In genomic region chr3:69770976-69771634, GRCh38 we compare ENCODE assay signal across 18 cellular contexts. TPM values are rescaled to one million over a fixed set of nuclear protein-coding genes. Genes with fewer than 3 reads are reported as not detected.
DNase-seq lines count a peak whose midpoint lies in the region; ATAC-seq and TF ChIP-seq lines count a peak whose summit lies in the region.
"Had no signal": no experiment of that assay in that cellular context is flagged by ENCODE, and none has a peak within 500 bp of the region (broad histone marks: within the 10 kb centered on the region; RNA-seq: fewer than 3 reads in every experiment).

No MANE protein-coding gene starts in this region.

- H3K4me1 ChIP-seq in Caco-2: peaks cover 34% of the 10 kb centered on the region

- CTCF ChIA-PET in Caco-2 (lab: Charles Lee): no interaction called here
- CTCF ChIA-PET in activated naive CD4-positive, alpha-beta T cell treated with anti-CD3 and anti-CD28 coated beads for 36 hours (lab: Charles Lee): no interaction called here

- H3K4me3 ChIP-seq in Caco-2 (ENCODE audit: low read depth, low read length): no peak overlapping the region
- H3K4me3 ChIP-seq: transverse colon had no signal

- no peak for TF ChIP-seq RAD21 in Ishikawa (IDR thresholded peaks at IDR 0.05; ENCODE audit: low read depth)

- intact Hi-C loops in Caco-2 (cut with micrococcal nuclease; ENCODE audit: unreplicated experiment): loop anchor here (1.0 kb wide), 1 partner anchor 9 kb away; no protein-coding TSS in a partner anchor
- intact Hi-C loops in activated naive CD4-positive, alpha-beta T cell treated with anti-CD3 and anti-CD28 coated beads for 36 hours (cut with micrococcal nuclease): no loop called here

- no peaks in the 10 kb centered on the region for H3K9me3 Mint-ChIP-seq in Caco-2 (ENCODE audit: unreplicated experiment)
- peaks cover 2% of the 10 kb centered on the region for H3K9me3 Mint-ChIP-seq in activated naive CD4-positive, alpha-beta T cell treated with anti-CD3 and anti-CD28 coated beads for 36 hours
- H3K9me3 Mint-ChIP-seq: activated CD4-positive, alpha-beta T cell treated with anti-CD3 and anti-CD28 coated beads, Interleukin-2, amount 10 ng/mL, durations not matched to agents 24 days and 14 days; activated naive CD8-positive, alpha-beta T cell treated with anti-CD3 and anti-CD28 coated beads, Interleukin-2, amount 10 ng/mL, durations not matched to agents 7 days and 5 days had no signal

- no TSS peak for BruUV-seq in Caco-2 (replicated peaks; lab: Mats Ljungman, UMichigan)

- ATAC-seq in GM21367 (IDR thresholded peaks at IDR 0.05; ENCODE audit: unreplicated experiment): no peak
- ATAC-seq: esophagus mucosa had no signal

- H3K27ac Mint-ChIP-seq in Caco-2 (ENCODE audit: unreplicated experiment): peak overlapping the region; percentile 65
- H3K27ac Mint-ChIP-seq in activated naive CD4-positive, alpha-beta T cell treated with anti-CD3 and anti-CD28 coated beads for 36 hours: no peak overlapping the region
- H3K27ac Mint-ChIP-seq: activated CD4-positive, alpha-beta T cell treated with anti-CD3 and anti-CD28 coated beads, Interleukin-2, amount 10 ng/mL, durations not matched to agents 24 days and 14 days; activated naive CD8-positive, alpha-beta T cell treated with anti-CD3 and anti-CD28 coated beads, Interleukin-2, amount 10 ng/mL, durations not matched to agents 7 days and 5 days had no signal

- POLR2A ChIA-PET in Caco-2 (lab: Charles Lee): no interaction called here

- no peaks in the 10 kb centered on the region for H3K27me3 ChIP-seq in Caco-2 (replicated peaks; ENCODE audit: control insufficient read depth, insufficient read depth, low read length)
- H3K27me3 ChIP-seq: transverse colon had no signal

- DNase-seq in Caco-2: no peak
- peak; percentile 69 for DNase-seq in dermis blood vessel endothelial cell
- DNase-seq in lung microvascular endothelial cell (ENCODE audit: low read depth in 2 of 2): peak; percentile 18 to 41
- no peak for DNase-seq in cerebellar nuclear complex (lab: John Stamatoyannopoulos, UW)
- DNase-seq in caudate nucleus (lab: John Stamatoyannopoulos, UW): no peak
- DNase-seq in activated naive CD4-positive, alpha-beta T cell treated with anti-CD3 and anti-CD28 coated beads for 36 hours: no peak
- DNase-seq: activated CD4-positive, alpha-beta T cell treated with anti-CD3 and anti-CD28 coated beads, Interleukin-2, amount 10 ng/mL, durations not matched to agents 24 days and 14 days; activated naive CD8-positive, alpha-beta T cell treated with anti-CD3 and anti-CD28 coated beads, Interleukin-2, amount 10 ng/mL, durations not matched to agents 7 days and 5 days; activated T-cell treated with anti-CD3 and anti-CD28 coated beads, Interleukin-2, amount 50 U/mL, for 1 hour; NCI-H526; stimulated activated CD4-positive, alpha-beta T cell treated with anti-CD3 and anti-CD28 coated beads, Interleukin-1b, Interleukin-23, amount 100 ng/mL, for 48 hours; stimulated activated CD8-positive, alpha-beta memory T cell treated with anti-CD3 and anti-CD28 coated beads, Interleukin-4, amount 100 ng/mL, for 48 hours; transverse colon had no signal

- TF ChIP-seq EP300 in Ishikawa (IDR thresholded peaks at IDR 0.05; ENCODE audit: borderline replicate concordance): no peak

- peaks cover 29% of the 10 kb centered on the region for H3K4me1 Mint-ChIP-seq in Caco-2 (ENCODE audit: low read depth, unreplicated experiment)
- H3K4me1 Mint-ChIP-seq in activated naive CD4-positive, alpha-beta T cell treated with anti-CD3 and anti-CD28 coated beads for 36 hours (ENCODE audit: low read depth): no peaks in the 10 kb centered on the region
- H3K4me1 Mint-ChIP-seq: activated CD4-positive, alpha-beta T cell treated with anti-CD3 and anti-CD28 coated beads, Interleukin-2, amount 10 ng/mL, durations not matched to agents 24 days and 14 days; activated naive CD8-positive, alpha-beta T cell treated with anti-CD3 and anti-CD28 coated beads, Interleukin-2, amount 10 ng/mL, durations not matched to agents 7 days and 5 days had no signal

- no peak overlapping the region for H3K27ac ChIP-seq in caudate nucleus (ENCODE audit: low read depth, low read length)
- H3K27ac ChIP-seq: KMS-11, transverse colon had no signal

- H3K27me3 Mint-ChIP-seq in Caco-2 (ENCODE audit: insufficient read depth, unreplicated experiment): no peaks in the 10 kb centered on the region
- peaks cover 3% of the 10 kb centered on the region for H3K27me3 Mint-ChIP-seq in activated naive CD4-positive, alpha-beta T cell treated with anti-CD3 and anti-CD28 coated beads for 36 hours (ENCODE audit: low read depth)
- H3K27me3 Mint-ChIP-seq: activated CD4-positive, alpha-beta T cell treated with anti-CD3 and anti-CD28 coated beads, Interleukin-2, amount 10 ng/mL, durations not matched to agents 24 days and 14 days; activated naive CD8-positive, alpha-beta T cell treated with anti-CD3 and anti-CD28 coated beads, Interleukin-2, amount 10 ng/mL, durations not matched to agents 7 days and 5 days; progenitor cell of endocrine pancreas had no signal

- H3K36me3 ChIP-seq in Caco-2 (ENCODE audit: control insufficient read depth, insufficient read depth, low read length): no peaks in the 10 kb centered on the region
- H3K36me3 ChIP-seq: transverse colon had no signal

- TF ChIP-seq CTCF in Caco-2 (IDR thresholded peaks at IDR 0.05; ENCODE audit: insufficient read depth in 1 of 2, low read depth in 1 of 2, low read length in 1 of 2, severe bottlenecking in 1 of 2, unreplicated experiment in 1 of 2): no peak

- H3K4me3 Mint-ChIP-seq in Caco-2 (ENCODE audit: unreplicated experiment): no peak overlapping the region
- no peak overlapping the region for H3K4me3 Mint-ChIP-seq in activated naive CD4-positive, alpha-beta T cell treated with anti-CD3 and anti-CD28 coated beads for 36 hours
- H3K4me3 Mint-ChIP-seq: activated CD4-positive, alpha-beta T cell treated with anti-CD3 and anti-CD28 coated beads, Interleukin-2, amount 10 ng/mL, durations not matched to agents 24 days and 14 days; activated naive CD8-positive, alpha-beta T cell treated with anti-CD3 and anti-CD28 coated beads, Interleukin-2, amount 10 ng/mL, durations not matched to agents 7 days and 5 days had no signal

- no peaks in the 10 kb centered on the region for H3K36me3 Mint-ChIP-seq in Caco-2 (ENCODE audit: insufficient read depth, unreplicated experiment)
- no peaks in the 10 kb centered on the region for H3K36me3 Mint-ChIP-seq in activated naive CD4-positive, alpha-beta T cell treated with anti-CD3 and anti-CD28 coated beads for 36 hours (ENCODE audit: low read depth)
- H3K36me3 Mint-ChIP-seq: activated naive CD8-positive, alpha-beta T cell treated with anti-CD3 and anti-CD28 coated beads, Interleukin-2, amount 10 ng/mL, durations not matched to agents 7 days and 5 days had no signal

- H3K9me3 ChIP-seq in Caco-2: no peaks in the 10 kb centered on the region
- H3K9me3 ChIP-seq: transverse colon had no signal

TF ChIP-seq in Ishikawa, 13 proteins besides CTCF, POLR2A, EP300 and RAD21:
- TF ChIP-seq NFIC (IDR thresholded peaks at IDR 0.05) (peak; percentile 26; the same call in 1 of the 2 replicates), CEBPB (IDR thresholded peaks at IDR 0.05) (peak; percentile 65; the same call in 1 of the 2 replicates), TAF1 (IDR thresholded peaks at IDR 0.05; ENCODE audit: low read depth) (no peak), TCF12 (IDR thresholded peaks at IDR 0.05; ENCODE audit: low read depth) (no peak), TEAD4 (IDR thresholded peaks at IDR 0.05) (0 out of 2 replicates have a peak, but pooled peaks have one; percentile 28)
TF ChIP-seq in Ishikawa: peak in this region for 3.

RNA-seq across cellular contexts. Expression of gene MITF, which starts 31.8 kb away (rescaled TPM):
- total RNA-seq in Caco-2 (2022) (3.9 and 4.3 TPM in 2 replicates), dermis blood vessel endothelial cell (1.5 and 5.7 TPM in 2 replicates), lung microvascular endothelial cell (1.5 and 4.4 TPM in 2 replicates)
- not detected for total RNA-seq in activated naive CD4-positive, alpha-beta T cell treated with anti-CD3 and anti-CD28 coated beads for 36 hours

Comparison
In these comparisons a context has a peak if more than half of its experiments do, and no peak if none do; other contexts are left out.
1. DNase-seq: peak in dermis blood vessel endothelial cell (single experiment) and lung microvascular endothelial cell (2 of 2); none in Caco-2 (0 of 2), cerebellar nuclear complex (0 of 2), caudate nucleus (0 of 61) and activated naive CD4-positive, alpha-beta T cell treated with anti-CD3 and anti-CD28 coated beads for 36 hours (single experiment).